Comparison of ENCODE assay signal across 8 cellular contexts in genomic region chr15:101277038-101277822, GRCh38. TPM values are rescaled to one million over a fixed set of nuclear protein-coding genes. Genes with fewer than 3 reads are reported as not detected.
DNase-seq lines count a peak whose midpoint lies in the region; ATAC-seq, FAIRE-seq and TF ChIP-seq lines count a peak whose summit lies in the region.

TSS of gene SELENOS (minus strand) at chr15:101277485. CDS start at chr15:101277417, 68 bp downstream.

- H3K27ac Mint-ChIP-seq in CD4-positive, alpha-beta T cell: peak within 1 kb of the TSS; percentile 95
- peak within 1 kb of the TSS; percentile 99 for H3K27ac Mint-ChIP-seq in activated CD8-positive, alpha-beta memory T cell treated with anti-CD3 and anti-CD28 coated beads, Interleukin-2, amount 10 ng/mL, durations not matched to agents 7 days and 5 days

- peaks cover 8% of the 10 kb centered on the region for H3K23me2 ChIP-seq in H1 (ENCODE audit: low read depth, low read length)

- WGBS in H1 (ENCODE audit: extremely low coverage in 1 of 2, insufficient coverage in 1 of 2, insufficient read length in 1 of 2, insufficient replicate concordance in 2 of 2, low coverage in 1 of 2, low lambda C conversion rate in 2 of 2, missing lambda C conversion rate in 1 of 2), 2 experiments: 2% methylated on average over 58 of the region's 91 CpGs; no CpG with 5 or more reads in 1 of the 2 experiments
- no CpG with 5 or more reads among the region's 91 CpGs for WGBS in mesendoderm (ENCODE audit: extremely low coverage, insufficient coverage, low lambda C conversion rate)

- H3K4me3 ChIP-seq in H1 (ENCODE audit: extremely low read depth in 1 of 4, insufficient read depth in 2 of 4, low read depth in 3 of 4, low read length in 4 of 4) (peak within 1 kb of the TSS; percentile 90 to 94 (median 93)), mesendoderm (ENCODE audit: low read length) (peak within 1 kb of the TSS; percentile 89)

- H3K23ac ChIP-seq in H1 (ENCODE audit: insufficient read length) (no peak within 1 kb of the TSS), mesendoderm (ENCODE audit: low read length) (no peak within 1 kb of the TSS)

- peak in 1 of 2 experiments; percentile 51; a peak in 2 of 3 replicates for TF ChIP-seq POLR2A in H1 (IDR thresholded peaks at IDR 0.05; ENCODE audit: control extremely low read depth in 1 of 2, low read depth in 2 of 2, low read length in 2 of 2)

- peak within 1 kb of the TSS; percentile 96 for H4K8ac ChIP-seq in H1 (ENCODE audit: extremely low read depth, insufficient read depth, low read length)
- H4K8ac ChIP-seq in mesendoderm (ENCODE audit: low read depth, low read length): no peak within 1 kb of the TSS

- no peaks in the 10 kb centered on the region; the same call in 1 of the 2 replicates for H3K79me1 ChIP-seq in H1 (ENCODE audit: low read depth, low read length)
- H3K79me1 ChIP-seq in mesendoderm (ENCODE audit: low read length): peaks cover 10% of the 10 kb centered on the region

- no peaks in the 10 kb centered on the region for H3K9me3 Mint-ChIP-seq in CD4-positive, alpha-beta T cell
- H3K9me3 Mint-ChIP-seq in activated CD8-positive, alpha-beta memory T cell treated with anti-CD3 and anti-CD28 coated beads, Interleukin-2, amount 10 ng/mL, durations not matched to agents 7 days and 5 days (ENCODE audit: low read depth): no peaks in the 10 kb centered on the region

- peak within 1 kb of the TSS; percentile 97 for H3K4me3 Mint-ChIP-seq in CD4-positive, alpha-beta T cell
- H3K4me3 Mint-ChIP-seq in activated CD8-positive, alpha-beta memory T cell treated with anti-CD3 and anti-CD28 coated beads, Interleukin-2, amount 10 ng/mL, durations not matched to agents 7 days and 5 days: peak within 1 kb of the TSS; percentile 100

- H3K9me3 ChIP-seq in CD4-positive, alpha-beta T cell (ENCODE audit: control insufficient read depth, low read length): no peaks in the 10 kb centered on the region
- H3K9me3 ChIP-seq in H1 (ENCODE audit: insufficient read depth in 2 of 2, low read depth in 1 of 2, low read length in 1 of 2): no peaks in the 10 kb centered on the region

- H3K36me3 Mint-ChIP-seq in CD4-positive, alpha-beta T cell (ENCODE audit: low read depth): peaks cover 79% of the 10 kb centered on the region
- H3K36me3 Mint-ChIP-seq in activated CD8-positive, alpha-beta memory T cell treated with anti-CD3 and anti-CD28 coated beads, Interleukin-2, amount 10 ng/mL, durations not matched to agents 7 days and 5 days: peaks cover 50% of the 10 kb centered on the region

- no peak for TF ChIP-seq EP300 in H1 (IDR thresholded peaks at IDR 0.05; ENCODE audit: borderline replicate concordance in 1 of 2, low read depth in 2 of 2, low read length in 2 of 2)

- H3K4me1 Mint-ChIP-seq in CD4-positive, alpha-beta T cell (ENCODE audit: low read depth): peaks cover 24% of the 10 kb centered on the region
- peaks cover 30% of the 10 kb centered on the region for H3K4me1 Mint-ChIP-seq in activated CD8-positive, alpha-beta memory T cell treated with anti-CD3 and anti-CD28 coated beads, Interleukin-2, amount 10 ng/mL, durations not matched to agents 7 days and 5 days

- no peaks in the 10 kb centered on the region for H3K27me3 Mint-ChIP-seq in CD4-positive, alpha-beta T cell
- H3K27me3 Mint-ChIP-seq in activated CD8-positive, alpha-beta memory T cell treated with anti-CD3 and anti-CD28 coated beads, Interleukin-2, amount 10 ng/mL, durations not matched to agents 7 days and 5 days: no peaks in the 10 kb centered on the region

- H3K4ac ChIP-seq in H1 (replicated peaks; ENCODE audit: insufficient read length, low read depth, low read length) (no peak within 1 kb of the TSS), mesendoderm (ENCODE audit: low read depth, low read length) (peak within 1 kb of the TSS; percentile 60)

- H3K4me1 ChIP-seq in H1 (replicated peaks in 1 of 4; ENCODE audit: control insufficient read depth in 3 of 4, insufficient read depth in 4 of 4, low read length in 3 of 4): peaks cover 0 to 3% (median 1%) of the 10 kb centered on the region in 4 experiments; a peak in 3 of 7 replicates
- H3K4me1 ChIP-seq in mesendoderm (ENCODE audit: control insufficient read depth, low read depth, low read length): no peaks in the 10 kb centered on the region

- no peak within 1 kb of the TSS for H2BK12ac ChIP-seq in H1 (ENCODE audit: low read depth, low read length)

- no peak for TF ChIP-seq RAD21 in H1 (IDR thresholded peaks at IDR 0.05 in 1 of 2, conservative IDR thresholded peaks at IDR 0.05 in 1 of 2; ENCODE audit: low read depth in 2 of 2, low read length in 2 of 2)

- intact Hi-C loops in CD4-positive, alpha-beta T cell (cut with DNase I, micrococcal nuclease): loop anchor here (1.0 to 10.0 kb wide), 7 partner anchors 17 to 932 kb away; partner anchors contain the start of genes ADAMTS17 (in 1 of the 2), ASB7 (in 1 of the 2), CHSY1 (in 1 of the 2) and LINS1 (in 1 of the 2)

- H2BK5ac ChIP-seq in H1 (ENCODE audit: low read depth, low read length) (0 out of 2 replicates have a peak within 1 kb of the TSS, but pooled peaks have one; percentile 27), mesendoderm (ENCODE audit: low read length) (no peak within 1 kb of the TSS)

- H4K20me1 ChIP-seq in H1 (replicated peaks in 1 of 2; ENCODE audit: control insufficient read depth in 1 of 2, insufficient read depth in 2 of 2, low read length in 2 of 2): peaks cover 0 to 9% of the 10 kb centered on the region in 2 experiments

- no peaks in the 10 kb centered on the region for H3K27me3 ChIP-seq in CD4-positive, alpha-beta T cell (ENCODE audit: control insufficient read depth, insufficient read depth, low read length)
- H3K27me3 ChIP-seq in H1 (replicated peaks in 1 of 4; ENCODE audit: control insufficient read depth in 3 of 4, extremely low read depth in 1 of 4, insufficient read depth in 3 of 4, low read length in 3 of 4): no peaks in the 10 kb centered on the region
- H3K27me3 ChIP-seq in mesendoderm (ENCODE audit: insufficient read depth, low read length, poor library complexity): no peaks in the 10 kb centered on the region

- H4K5ac ChIP-seq in H1 (ENCODE audit: insufficient read length, low read depth, low read length): no peak within 1 kb of the TSS
- H4K5ac ChIP-seq in mesendoderm (ENCODE audit: low read length): no peak within 1 kb of the TSS

- H2BK15ac ChIP-seq in H1 (ENCODE audit: low read length): no peak within 1 kb of the TSS
- H2BK15ac ChIP-seq in mesendoderm (replicated peaks; ENCODE audit: low read depth): no peak within 1 kb of the TSS

- no peak within 1 kb of the TSS for H2BK120ac ChIP-seq in H1 (replicated peaks; ENCODE audit: low read depth, low read length)
- H2BK120ac ChIP-seq in mesendoderm (ENCODE audit: low read depth, low read length): no peak within 1 kb of the TSS

- POLR2A ChIA-PET in CD4-positive, alpha-beta T cell (lab: Charles Lee): interaction anchor here (1.6 kb wide), 1 partner anchor 17 kb away, joined by 10 read pairs; the partner anchor contains the start of gene SNRPA1
- POLR2A ChIA-PET in H1 (lab: Charles Lee; ENCODE audit: partially characterized antibody): interaction anchor here (0.7 kb wide), 1 partner anchor 265 kb away, joined by 4 read pairs; no protein-coding TSS in a partner anchor

- H3K18ac ChIP-seq in H1 (ENCODE audit: extremely low read depth, low read length) (no peak within 1 kb of the TSS), mesendoderm (ENCODE audit: low read length) (peak within 1 kb of the TSS; percentile 60)

- peak; percentile 68 to 90 (median 80) for DNase-seq in CD4-positive, alpha-beta T cell
- peak; percentile 82 for DNase-seq in NOMO-1 treated with DMSO at 0.1 percent for 48 hours (lab: John Stamatoyannopoulos, UW; ENCODE audit: unreplicated experiment)
- peak; percentile 88 for DNase-seq in activated CD8-positive, alpha-beta memory T cell treated with anti-CD3 and anti-CD28 coated beads, Interleukin-2, amount 10 ng/mL, durations not matched to agents 7 days and 5 days
- peak in 1 of 2 experiments; percentile 94 for DNase-seq in H1 (ENCODE audit: low read depth in 1 of 2, low spot score in 2 of 2)
- DNase-seq in mesendoderm: peak; percentile 92
- DNase-seq in stimulated activated CD8-positive, alpha-beta memory T cell treated with anti-CD3 and anti-CD28 coated beads, Interleukin-15, amount 100 ng/mL, for 1 hour (ENCODE audit: low read depth): peak; percentile 72

- H2BK20ac ChIP-seq in H1 (ENCODE audit: low read length): no peak within 1 kb of the TSS

- no peak within 1 kb of the TSS for H4K91ac ChIP-seq in H1 (replicated peaks; ENCODE audit: insufficient read length, low read length)

- peak within 1 kb of the TSS; percentile 52 to 90 (median 70) for H3K9ac ChIP-seq in H1 (replicated peaks in 1 of 4; ENCODE audit: extremely low read depth in 1 of 4, low read depth in 3 of 4, low read length in 3 of 4)
- H3K9ac ChIP-seq in mesendoderm (ENCODE audit: low read length): peak within 1 kb of the TSS; percentile 84

- CTCF ChIA-PET in CD4-positive, alpha-beta T cell (lab: Charles Lee): interaction anchor here (1.0 to 1.6 kb wide), 2 partner anchors 11 to 12 kb away, joined by 3 to 5 read pairs; no protein-coding TSS in a partner anchor
- CTCF ChIA-PET in activated CD8-positive, alpha-beta memory T cell treated with anti-CD3 and anti-CD28 coated beads, Interleukin-2, amount 10 ng/mL, durations not matched to agents 7 days and 5 days (lab: Charles Lee): interaction anchor here (1.1 to 4.5 kb wide), 9 partner anchors 11 to 363 kb away, joined by 3 to 41 read pairs (median 13); partner anchors contain the start of gene SNRPA1
- CTCF ChIA-PET in H1 (lab: Charles Lee; ENCODE audit: partially characterized antibody): interaction anchor here (0.8 to 3.2 kb wide), 5 partner anchors 10 to 378 kb away, joined by 3 to 21 read pairs (median 4); no protein-coding TSS in a partner anchor

- H3K4me2 ChIP-seq in H1 (ENCODE audit: insufficient read depth in 1 of 2, low read depth in 2 of 2, low read length in 2 of 2): peak within 1 kb of the TSS; percentile 98
- peak within 1 kb of the TSS; percentile 89 for H3K4me2 ChIP-seq in mesendoderm (ENCODE audit: low read length)

- FAIRE-seq in H1 (lab: Jason Lieb, UNC): no peak

- no peak for TF ChIP-seq CTCF in CD4-positive, alpha-beta T cell (IDR thresholded peaks at IDR 0.05)
- no peak for TF ChIP-seq CTCF in H1 (IDR thresholded peaks at IDR 0.05; ENCODE audit: control extremely low read depth in 1 of 3, insufficient read depth in 1 of 3, low read depth in 1 of 3, low read length in 3 of 3)

- H3K14ac ChIP-seq in H1 (ENCODE audit: insufficient read length): no peak within 1 kb of the TSS

- H3K56ac ChIP-seq in H1 (replicated peaks; ENCODE audit: insufficient read length, low read depth, low read length) (no peak within 1 kb of the TSS), mesendoderm (ENCODE audit: low read length) (peak within 1 kb of the TSS; percentile 94)

- peak within 1 kb of the TSS; percentile 65 for H2AFZ ChIP-seq in H1 (ENCODE audit: low read length)

- H2AK5ac ChIP-seq in H1 (ENCODE audit: low read depth, low read length): no peak within 1 kb of the TSS; the same call in 1 of the 2 replicates
- H2AK5ac ChIP-seq in mesendoderm (ENCODE audit: low read length): no peak within 1 kb of the TSS

- ATAC-seq in CD4-positive, alpha-beta T cell (ENCODE audit: poor library complexity): peak; percentile 96
- ATAC-seq in GM19372 (IDR thresholded peaks at IDR 0.05; ENCODE audit: low read depth, unreplicated experiment) (peak; percentile 90), HG03520 (IDR thresholded peaks at IDR 0.05; ENCODE audit: unreplicated experiment) (peak; percentile 86)
- peak; percentile 93 for ATAC-seq in activated CD8-positive, alpha-beta memory T cell treated with anti-CD3 and anti-CD28 coated beads, Interleukin-2, amount 10 ng/mL, durations not matched to agents 7 days and 5 days

- peaks cover 27 to 53% (median 40%) of the 10 kb centered on the region in 4 experiments for H3K36me3 ChIP-seq in H1 (ENCODE audit: control insufficient read depth in 2 of 4, insufficient read depth in 4 of 4, low read length in 3 of 4)
- H3K36me3 ChIP-seq in mesendoderm (ENCODE audit: control insufficient read depth, insufficient read depth, low read length): peaks cover 15% of the 10 kb centered on the region

- H3K27ac ChIP-seq in CD4-positive, alpha-beta T cell (ENCODE audit: low read depth, low read length): peak within 1 kb of the TSS; percentile 58
- peak within 1 kb of the TSS; percentile 13; the same call in 1 of the 2 replicates for H3K27ac ChIP-seq in H1 (ENCODE audit: low read depth, low read length)
- no peak within 1 kb of the TSS for H3K27ac ChIP-seq in mesendoderm (ENCODE audit: low read depth, low read length)

- H3K79me2 ChIP-seq in H1 (ENCODE audit: control insufficient read depth in 1 of 2, insufficient read depth in 2 of 2, low read length in 2 of 2): peaks cover 0 to 17% of the 10 kb centered on the region in 2 experiments; a peak in 3 of 4 replicates
- H3K79me2 ChIP-seq in mesendoderm (ENCODE audit: control insufficient read depth, insufficient read depth, low read length): peaks cover 15% of the 10 kb centered on the region

RNA-seq across cellular contexts. Expression of gene SELENOS, which starts in this region (rescaled TPM):
- 10 to 100 TPM; 41.7 to 48.5 TPM for total RNA-seq in CD4-positive, alpha-beta T cell
- total RNA-seq in activated CD8-positive, alpha-beta memory T cell treated with anti-CD3 and anti-CD28 coated beads, Interleukin-2, amount 10 ng/mL, durations not matched to agents 7 days and 5 days: 10 to 100 TPM; 33.1 to 49.0 TPM
- 45.2 and 46.0 TPM in 2 replicates for total RNA-seq in H1 (2021; fragmentation: NEBNext Ultra II Directional; extraction: Animal tissue kit (Norgen Biotek cat#: 25700))
- polyA plus RNA-seq in H1 (2011; rRNA removed): 31.0 and 45.1 TPM in 2 replicates
- polyA plus RNA-seq in H1 (2011; cell fraction: cytosol; rRNA removed): 51.7 TPM
- 16.3 TPM for polyA plus RNA-seq in H1 (2011; cell fraction: nucleus; rRNA removed)
- polyA plus RNA-seq in H1 (2012, experiment 1 of 2): 33.4 to 41.9 TPM (median 36.8 TPM) in 4 replicates
- polyA plus RNA-seq in H1 (2012, experiment 2 of 2): 35.5 TPM
- polyA plus RNA-seq in H1 (2013, experiment 1 of 2): 61.0 TPM
- 78.8 TPM for polyA plus RNA-seq in H1 (2013, experiment 2 of 2)
- polyA minus RNA-seq in H1 (2011; rRNA and poly(A)+ RNA removed): 16.3 and 16.9 TPM in 2 replicates
- 5.7 TPM for polyA minus RNA-seq in H1 (2011; cell fraction: cytosol; rRNA and poly(A)+ RNA removed)
- 17.3 TPM for polyA minus RNA-seq in H1 (2011; cell fraction: nucleus; rRNA and poly(A)+ RNA removed)
- polyA plus RNA-seq in mesendoderm (2013, experiment 1 of 2): 47.1 TPM
- 48.2 TPM for polyA plus RNA-seq in mesendoderm (2013, experiment 2 of 2)
